ENCODE assay signal across 15 cellular contexts in the genomic region with DNA sequence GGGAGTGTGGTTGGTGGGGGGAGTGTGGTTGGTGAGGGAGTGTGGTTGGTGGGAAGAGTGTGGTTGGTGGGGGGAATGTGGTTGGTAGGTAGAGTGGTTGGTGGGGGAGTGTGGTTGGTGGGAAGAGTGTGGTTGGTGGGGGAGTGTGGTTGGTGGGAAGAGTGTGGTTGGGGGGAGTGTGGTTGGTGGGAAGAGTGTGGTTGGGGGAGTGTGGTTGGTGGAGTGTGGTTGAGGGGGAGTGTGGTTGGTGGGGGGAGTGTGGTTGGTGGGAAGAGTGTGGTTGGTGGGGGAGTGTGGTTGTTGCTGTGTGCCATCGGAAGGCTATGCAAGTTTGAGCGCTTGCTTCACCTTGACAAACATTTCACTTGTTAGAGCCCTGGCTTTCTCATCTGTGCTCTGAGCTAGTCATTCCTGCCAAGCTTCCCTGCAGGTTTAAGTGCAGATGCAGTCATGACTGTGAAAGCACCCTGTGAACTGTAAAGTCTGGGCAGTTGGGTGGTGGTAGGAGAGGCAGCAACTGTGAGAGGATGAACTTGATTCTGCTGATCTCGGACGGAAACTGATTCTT. TPM values are rescaled to one million over a fixed set of nuclear protein-coding genes. Genes with fewer than 3 reads are reported as not detected.
A peak's percentile ranks its signal among the peaks of the same experiment; 100 is the strongest.
DNase-seq lines count a peak whose midpoint lies in the region; ATAC-seq and TF ChIP-seq lines count a peak whose summit lies in the region.
"Had no signal": no experiment of that assay in that cellular context is flagged by ENCODE, and none has a peak within 500 bp of the region (broad histone marks: within the 10 kb centered on the region; RNA-seq: fewer than 3 reads in every experiment).

No MANE protein-coding gene starts in this region.

- peaks cover 0 to 8% (median 0%) of the 10 kb centered on the region in 9 donors for H3K9me3 Mint-ChIP-seq in naive thymus-derived CD8-positive, alpha-beta T cell

- H3K4me3 Mint-ChIP-seq in naive thymus-derived CD8-positive, alpha-beta T cell = peak overlapping the region in 4 of 10 donors; percentile 17 to 55 (median 25)

- peaks cover 33 to 66% (median 38%) of the 10 kb centered on the region in 4 donors for H3K4me1 Mint-ChIP-seq in naive thymus-derived CD8-positive, alpha-beta T cell

- no peak overlapping the region for H3K4me3 ChIP-seq in brain microvascular endothelial cell (ENCODE audit: low read depth, low read length)
- H3K4me3 ChIP-seq: body of pancreas, left ventricle myocardium inferior had no signal

- in situ Hi-C loops in brain microvascular endothelial cell (cut with HindIII; ENCODE audit: low pct_ligation_motif_present, low sequenced_read_pairs) = no loop called here

- peak overlapping the region in 6 of 10 donors; percentile 7 to 94 (median 38) for H3K27ac Mint-ChIP-seq in naive thymus-derived CD8-positive, alpha-beta T cell

- peaks cover 4 to 15% (median 10%) of the 10 kb centered on the region in 3 donors for H3K36me3 Mint-ChIP-seq in naive thymus-derived CD8-positive, alpha-beta T cell

- CTCF ChIA-PET in RWPE1 (lab: Yijun Ruan, JAX) = interaction anchor here (0.6 to 0.7 kb wide), 2 partner anchors 8 to 57 kb away, joined by 3 to 8 read pairs; no protein-coding TSS in a partner anchor

- H3K27ac ChIP-seq in RWPE1 = peak overlapping the region; percentile 99
- peak overlapping the region; percentile 72 for H3K27ac ChIP-seq in cingulate gyrus (ENCODE audit: low read depth, low read length)
- no peak overlapping the region for H3K27ac ChIP-seq in brain microvascular endothelial cell
- H3K27ac ChIP-seq: 22Rv1, body of pancreas, left ventricle myocardium inferior had no signal

- no peaks in the 10 kb centered on the region for H3K27me3 Mint-ChIP-seq in naive thymus-derived CD8-positive, alpha-beta T cell

- H3K27me3 ChIP-seq in brain microvascular endothelial cell (replicated peaks) = no peaks in the 10 kb centered on the region
- H3K27me3 ChIP-seq: body of pancreas had no signal

- POLR2A ChIA-PET in RWPE1 (lab: Yijun Ruan, JAX; ENCODE audit: low non-redundant PET) = no interaction called here
- POLR2A ChIA-PET in naive thymus-derived CD8-positive, alpha-beta T cell (lab: Charles Lee) = no interaction called here

- peak; percentile 53 to 65 for ATAC-seq in naive thymus-derived CD8-positive, alpha-beta T cell
- ATAC-seq in GM19328 (IDR thresholded peaks at IDR 0.05; ENCODE audit: unreplicated experiment) = no peak
- ATAC-seq: body of pancreas had no signal

- no peaks in the 10 kb centered on the region for H3K36me3 ChIP-seq in brain microvascular endothelial cell (replicated peaks)

- peak; percentile 17 for DNase-seq in DMS 273 (lab: John Stamatoyannopoulos, UW; ENCODE audit: unreplicated experiment)
- no peak for DNase-seq in DMS 273 treated with DMSO at 0.1 percent for 48 hours (lab: John Stamatoyannopoulos, UW)
- no peak for DNase-seq in RWPE1 (ENCODE audit: low spot score)
- DNase-seq in naive thymus-derived CD8-positive, alpha-beta T cell = peak in 7 of 10 donors; percentile 11 to 65 (median 29)
- DNase-seq in brain microvascular endothelial cell = no peak
- no peak for DNase-seq in NCI-H146 (lab: John Stamatoyannopoulos, UW)
- DNase-seq: activated CD4-positive, CD25-positive, alpha-beta regulatory T cell; activated effector memory CD4-positive, alpha-beta T cell treated with anti-CD3 and anti-CD28 coated beads, Interleukin-2, amount 50 U/mL, for 16 hours; GDM1; Kasumi-1; left ventricle myocardium inferior had no signal

- TF ChIP-seq CTCF in RWPE1 (conservative IDR thresholded peaks at IDR 0.05; ENCODE audit: low read depth) (no peak), brain microvascular endothelial cell (IDR thresholded peaks at IDR 0.05; ENCODE audit: low read depth, low read length, missing control alignments) (no peak)

RNA-seq across cellular contexts. Expression of a gene that starts 20.1 kb away (rescaled TPM):
- total RNA-seq in naive thymus-derived CD8-positive, alpha-beta T cell = 100 to 1,000 TPM; 110 to 117 TPM
- polyA plus RNA-seq in naive thymus-derived CD8-positive, alpha-beta T cell = 10 to 100 TPM in 1 of 3 donors, 1 to 10 TPM in 2; 4.1 to 12.9 (median 8.1) TPM

RNA-seq across cellular contexts. Expression of a gene that starts 46.1 kb away (rescaled TPM):
- total RNA-seq in naive thymus-derived CD8-positive, alpha-beta T cell = 1 to 10 TPM; 5.7 TPM
- 1 to 10 TPM; 1.5 to 1.8 (median 1.6) TPM for polyA plus RNA-seq in naive thymus-derived CD8-positive, alpha-beta T cell

RNA-seq across cellular contexts. Expression of a gene that starts 46.3 kb away (rescaled TPM):
- 10 to 100 TPM; 21.4 to 27.9 TPM for total RNA-seq in naive thymus-derived CD8-positive, alpha-beta T cell
- polyA plus RNA-seq in naive thymus-derived CD8-positive, alpha-beta T cell = 1 to 10 TPM; 1.1 to 1.9 (median 1.9) TPM

RNA-seq across cellular contexts. Expression of a gene that starts 49.6 kb away (rescaled TPM):
- 1 to 10 TPM in 1 of 2 experiments, under 1 TPM in 1; 0.94 to 1.3 TPM for total RNA-seq in naive thymus-derived CD8-positive, alpha-beta T cell
- under 1 TPM; 0.19 to 0.58 (median 0.20) TPM for polyA plus RNA-seq in naive thymus-derived CD8-positive, alpha-beta T cell

Comparison
In these comparisons a context has a peak if more than half of its experiments do, and no peak if none do; other contexts are left out.
1. DNase-seq: peak in DMS 273 (single experiment) and naive thymus-derived CD8-positive, alpha-beta T cell (7 of 10); none in DMS 273 treated with DMSO at 0.1 percent for 48 hours (single experiment), RWPE1 (single experiment), brain microvascular endothelial cell (single experiment) and NCI-H146 (single experiment).